In the genomic region with DNA sequence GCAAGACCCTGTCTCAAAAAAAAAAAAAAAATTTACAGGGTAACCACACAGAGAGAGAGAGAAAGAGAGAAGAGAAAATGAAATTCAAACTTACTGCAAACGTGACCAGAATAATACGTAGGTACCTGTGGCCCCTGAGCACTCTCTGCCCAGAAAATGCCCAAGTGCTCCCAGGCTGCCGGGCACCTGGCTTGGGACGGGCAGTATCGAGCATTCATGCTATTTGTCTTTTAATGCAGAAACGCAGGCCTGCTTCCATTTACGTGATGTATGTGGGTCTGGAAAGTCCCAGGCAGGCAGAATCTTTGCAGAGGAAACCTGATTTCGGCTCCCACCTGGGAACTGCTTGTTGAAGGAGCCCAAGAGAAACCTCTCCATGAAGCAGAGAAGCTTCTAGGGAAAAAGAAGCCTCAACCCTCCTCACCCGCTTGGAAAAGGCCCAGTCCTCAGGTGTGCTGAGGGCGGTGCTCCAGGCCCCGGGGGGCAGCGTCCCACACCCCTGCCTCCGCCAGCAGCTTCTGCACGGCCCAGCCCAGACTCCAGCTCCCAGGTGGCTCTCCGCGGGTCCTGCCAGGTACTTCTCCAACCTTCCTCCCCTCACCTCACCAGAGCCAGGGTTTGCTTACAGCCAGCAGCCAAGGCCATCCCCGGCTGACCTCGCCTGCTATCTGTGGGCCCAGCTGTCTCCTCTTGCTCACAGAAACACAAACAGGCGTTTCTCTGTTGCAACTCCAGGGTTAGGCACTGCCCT, we compare ENCODE assay signal across 1 cellular context.
A peak's percentile ranks its signal among the peaks of the same experiment; 100 is the strongest.
TF ChIP-seq lines count a peak whose summit lies in the region.

No MANE protein-coding gene starts in this region.

TF ChIP-seq in K562, 482 proteins besides CTCF, POLR2A, EP300 and RAD21 (continued from another document):
- TF ChIP-seq, protein P1, sequence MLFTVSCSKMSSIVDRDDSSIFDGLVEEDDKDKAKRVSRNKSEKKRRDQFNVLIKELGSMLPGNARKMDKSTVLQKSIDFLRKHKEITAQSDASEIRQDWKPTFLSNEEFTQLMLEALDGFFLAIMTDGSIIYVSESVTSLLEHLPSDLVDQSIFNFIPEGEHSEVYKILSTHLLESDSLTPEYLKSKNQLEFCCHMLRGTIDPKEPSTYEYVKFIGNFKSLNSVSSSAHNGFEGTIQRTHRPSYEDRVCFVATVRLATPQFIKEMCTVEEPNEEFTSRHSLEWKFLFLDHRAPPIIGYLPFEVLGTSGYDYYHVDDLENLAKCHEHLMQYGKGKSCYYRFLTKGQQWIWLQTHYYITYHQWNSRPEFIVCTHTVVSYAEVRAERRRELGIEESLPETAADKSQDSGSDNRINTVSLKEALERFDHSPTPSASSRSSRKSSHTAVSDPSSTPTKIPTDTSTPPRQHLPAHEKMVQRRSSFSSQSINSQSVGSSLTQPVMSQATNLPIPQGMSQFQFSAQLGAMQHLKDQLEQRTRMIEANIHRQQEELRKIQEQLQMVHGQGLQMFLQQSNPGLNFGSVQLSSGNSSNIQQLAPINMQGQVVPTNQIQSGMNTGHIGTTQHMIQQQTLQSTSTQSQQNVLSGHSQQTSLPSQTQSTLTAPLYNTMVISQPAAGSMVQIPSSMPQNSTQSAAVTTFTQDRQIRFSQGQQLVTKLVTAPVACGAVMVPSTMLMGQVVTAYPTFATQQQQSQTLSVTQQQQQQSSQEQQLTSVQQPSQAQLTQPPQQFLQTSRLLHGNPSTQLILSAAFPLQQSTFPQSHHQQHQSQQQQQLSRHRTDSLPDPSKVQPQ (CRISPR knock-in tag; IDR thresholded peaks at IDR 0.05; ENCODE audit: borderline replicate concordance), result no peak
- TF ChIP-seq, protein P2, sequence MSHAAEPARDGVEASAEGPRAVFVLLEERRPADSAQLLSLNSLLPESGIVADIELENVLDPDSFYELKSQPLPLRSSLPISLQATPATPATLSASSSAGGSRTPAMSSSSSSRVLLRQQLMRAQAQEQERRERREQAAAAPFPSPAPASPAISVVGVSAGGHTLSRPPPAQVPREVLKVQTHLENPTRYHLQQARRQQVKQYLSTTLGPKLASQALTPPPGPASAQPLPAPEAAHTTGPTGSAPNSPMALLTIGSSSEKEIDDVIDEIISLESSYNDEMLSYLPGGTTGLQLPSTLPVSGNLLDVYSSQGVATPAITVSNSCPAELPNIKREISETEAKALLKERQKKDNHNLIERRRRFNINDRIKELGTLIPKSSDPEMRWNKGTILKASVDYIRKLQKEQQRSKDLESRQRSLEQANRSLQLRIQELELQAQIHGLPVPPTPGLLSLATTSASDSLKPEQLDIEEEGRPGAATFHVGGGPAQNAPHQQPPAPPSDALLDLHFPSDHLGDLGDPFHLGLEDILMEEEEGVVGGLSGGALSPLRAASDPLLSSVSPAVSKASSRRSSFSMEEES (CRISPR knock-in tag; IDR thresholded peaks at IDR 0.05), result no peak
- TF ChIP-seq, protein P3, sequence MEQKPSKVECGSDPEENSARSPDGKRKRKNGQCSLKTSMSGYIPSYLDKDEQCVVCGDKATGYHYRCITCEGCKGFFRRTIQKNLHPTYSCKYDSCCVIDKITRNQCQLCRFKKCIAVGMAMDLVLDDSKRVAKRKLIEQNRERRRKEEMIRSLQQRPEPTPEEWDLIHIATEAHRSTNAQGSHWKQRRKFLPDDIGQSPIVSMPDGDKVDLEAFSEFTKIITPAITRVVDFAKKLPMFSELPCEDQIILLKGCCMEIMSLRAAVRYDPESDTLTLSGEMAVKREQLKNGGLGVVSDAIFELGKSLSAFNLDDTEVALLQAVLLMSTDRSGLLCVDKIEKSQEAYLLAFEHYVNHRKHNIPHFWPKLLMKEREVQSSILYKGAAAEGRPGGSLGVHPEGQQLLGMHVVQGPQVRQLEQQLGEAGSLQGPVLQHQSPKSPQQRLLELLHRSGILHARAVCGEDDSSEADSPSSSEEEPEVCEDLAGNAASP (IDR thresholded peaks at IDR 0.05), result no peak
- no peak for TF ChIP-seq ZZZ3 (IDR thresholded peaks at IDR 0.05)
- no peak for TF ChIP-seq COPS2 (conservative IDR thresholded peaks at IDR 0.05)
- TF ChIP-seq ZFPM2 (CRISPR knock-in tag; IDR thresholded peaks at IDR 0.05), result no peak
- TF ChIP-seq CBFA2T3 (IDR thresholded peaks at IDR 0.05), result peak; percentile 30; the same call in 1 of the 2 replicates
- TF ChIP-seq TAL1 (IDR thresholded peaks at IDR 0.05), result peak; percentile 32; the same call in 1 of the 2 replicates
- TF ChIP-seq SETDB1 (IDR thresholded peaks at IDR 0.05; ENCODE audit: low read length), result no peak
TF ChIP-seq in K562: peak in this region for 5.
